ENCODE assay signal across 1 cellular context in genomic region chr16:72590179-72590937, GRCh38.
A peak's percentile ranks its signal among the peaks of the same experiment; 100 is the strongest.
TF ChIP-seq lines count a peak whose summit lies in the region.

No MANE protein-coding gene starts in this region.

TF ChIP-seq in GM12878, 131 proteins besides CTCF, POLR2A, EP300 and RAD21 (continued from another document and continues in another):
- TF ChIP-seq, protein P1, sequence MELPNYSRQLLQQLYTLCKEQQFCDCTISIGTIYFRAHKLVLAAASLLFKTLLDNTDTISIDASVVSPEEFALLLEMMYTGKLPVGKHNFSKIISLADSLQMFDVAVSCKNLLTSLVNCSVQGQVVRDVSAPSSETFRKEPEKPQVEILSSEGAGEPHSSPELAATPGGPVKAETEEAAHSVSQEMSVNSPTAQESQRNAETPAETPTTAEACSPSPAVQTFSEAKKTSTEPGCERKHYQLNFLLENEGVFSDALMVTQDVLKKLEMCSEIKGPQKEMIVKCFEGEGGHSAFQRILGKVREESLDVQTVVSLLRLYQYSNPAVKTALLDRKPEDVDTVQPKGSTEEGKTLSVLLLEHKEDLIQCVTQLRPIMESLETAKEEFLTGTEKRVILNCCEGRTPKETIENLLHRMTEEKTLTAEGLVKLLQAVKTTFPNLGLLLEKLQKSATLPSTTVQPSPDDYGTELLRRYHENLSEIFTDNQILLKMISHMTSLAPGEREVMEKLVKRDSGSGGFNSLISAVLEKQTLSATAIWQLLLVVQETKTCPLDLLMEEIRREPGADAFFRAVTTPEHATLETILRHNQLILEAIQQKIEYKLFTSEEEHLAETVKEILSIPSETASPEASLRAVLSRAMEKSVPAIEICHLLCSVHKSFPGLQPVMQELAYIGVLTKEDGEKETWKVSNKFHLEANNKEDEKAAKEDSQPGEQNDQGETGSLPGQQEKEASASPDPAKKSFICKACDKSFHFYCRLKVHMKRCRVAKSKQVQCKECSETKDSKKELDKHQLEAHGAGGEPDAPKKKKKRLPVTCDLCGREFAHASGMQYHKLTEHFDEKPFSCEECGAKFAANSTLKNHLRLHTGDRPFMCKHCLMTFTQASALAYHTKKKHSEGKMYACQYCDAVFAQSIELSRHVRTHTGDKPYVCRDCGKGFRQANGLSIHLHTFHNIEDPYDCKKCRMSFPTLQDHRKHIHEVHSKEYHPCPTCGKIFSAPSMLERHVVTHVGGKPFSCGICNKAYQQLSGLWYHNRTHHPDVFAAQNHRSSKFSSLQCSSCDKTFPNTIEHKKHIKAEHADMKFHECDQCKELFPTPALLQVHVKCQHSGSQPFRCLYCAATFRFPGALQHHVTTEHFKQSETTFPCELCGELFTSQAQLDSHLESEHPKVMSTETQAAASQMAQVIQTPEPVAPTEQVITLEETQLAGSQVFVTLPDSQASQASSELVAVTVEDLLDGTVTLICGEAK (IDR thresholded peaks at IDR 0.05; ENCODE audit: borderline replicate concordance): no peak
- TF ChIP-seq IRF4 (IDR thresholded peaks at IDR 0.05; ENCODE audit: low read depth, low read length) (no peak), STAT3 (IDR thresholded peaks at IDR 0.05; ENCODE audit: low read depth, low read length) (0 out of 2 replicates have a peak, but pooled peaks have one; percentile 71), SMC3 (IDR thresholded peaks at IDR 0.05; ENCODE audit: borderline replicate concordance, low read length) (no peak), CHD1 (IDR thresholded peaks at IDR 0.05; ENCODE audit: low read depth, low read length) (no peak), ATF3 (IDR thresholded peaks at IDR 0.05; ENCODE audit: borderline replicate concordance, extremely low read depth, low read depth, low read length) (no peak), BRCA1 (IDR thresholded peaks at IDR 0.05; ENCODE audit: low read depth, low read length) (no peak), MEF2A (IDR thresholded peaks at IDR 0.05; ENCODE audit: insufficient read depth, low read depth, low read length) (peak; percentile 63; the same call in 1 of the 2 replicates), NFYA (IDR thresholded peaks at IDR 0.05; ENCODE audit: borderline replicate concordance, low read depth, low read length) (no peak), ASH2L (IDR thresholded peaks at IDR 0.05; ENCODE audit: borderline replicate concordance, low read depth) (no peak), SPI1 (IDR thresholded peaks at IDR 0.05; ENCODE audit: borderline replicate concordance, insufficient read depth, low read depth, low read length) (no peak), TCF3 (IDR thresholded peaks at IDR 0.05; ENCODE audit: borderline replicate concordance, insufficient read depth, low read depth, low read length) (no peak), BCL11A (IDR thresholded peaks at IDR 0.05; ENCODE audit: low read depth, low read length) (peak; percentile 72), SIN3A (IDR thresholded peaks at IDR 0.05; ENCODE audit: low read depth, low read length) (no peak), RAD51 (IDR thresholded peaks at IDR 0.05) (peak; percentile 72), CHD4 (IDR thresholded peaks at IDR 0.05) (no peak), HDAC2 (IDR thresholded peaks at IDR 0.05) (no peak), LARP7 (IDR thresholded peaks at IDR 0.05) (no peak), PBX3 (IDR thresholded peaks at IDR 0.05; ENCODE audit: insufficient replicate concordance, low read depth, low read length) (no peak), ATF7 (IDR thresholded peaks at IDR 0.05; ENCODE audit: low read depth) (peak; percentile 34; the same call in 1 of the 2 replicates), MYB (IDR thresholded peaks at IDR 0.05; ENCODE audit: borderline replicate concordance, low read depth, low read length) (no peak), RELA (IDR thresholded peaks at IDR 0.05; ENCODE audit: borderline replicate concordance, partially characterized antibody) (peak; percentile 69), TAF1 (IDR thresholded peaks at IDR 0.05; ENCODE audit: borderline replicate concordance, low read depth, low read length) (no peak), DPF2 (IDR thresholded peaks at IDR 0.05) (0 out of 2 replicates have a peak, but pooled peaks have one; percentile 17), SKIL (IDR thresholded peaks at IDR 0.05; ENCODE audit: low read depth, poor library complexity, severe bottlenecking) (peak; percentile 60), NBN (IDR thresholded peaks at IDR 0.05) (0 out of 2 replicates have a peak, but pooled peaks have one; percentile 27), USF1 (IDR thresholded peaks at IDR 0.05; ENCODE audit: borderline replicate concordance, extremely low read length, insufficient read depth, low read depth, low read length) (no peak), KLF5 (IDR thresholded peaks at IDR 0.05; ENCODE audit: partially characterized antibody) (no peak), CBX5 (IDR thresholded peaks at IDR 0.05; ENCODE audit: low read depth) (0 out of 2 replicates have a peak, but pooled peaks have one; percentile 51)
- TF ChIP-seq, protein P2, sequence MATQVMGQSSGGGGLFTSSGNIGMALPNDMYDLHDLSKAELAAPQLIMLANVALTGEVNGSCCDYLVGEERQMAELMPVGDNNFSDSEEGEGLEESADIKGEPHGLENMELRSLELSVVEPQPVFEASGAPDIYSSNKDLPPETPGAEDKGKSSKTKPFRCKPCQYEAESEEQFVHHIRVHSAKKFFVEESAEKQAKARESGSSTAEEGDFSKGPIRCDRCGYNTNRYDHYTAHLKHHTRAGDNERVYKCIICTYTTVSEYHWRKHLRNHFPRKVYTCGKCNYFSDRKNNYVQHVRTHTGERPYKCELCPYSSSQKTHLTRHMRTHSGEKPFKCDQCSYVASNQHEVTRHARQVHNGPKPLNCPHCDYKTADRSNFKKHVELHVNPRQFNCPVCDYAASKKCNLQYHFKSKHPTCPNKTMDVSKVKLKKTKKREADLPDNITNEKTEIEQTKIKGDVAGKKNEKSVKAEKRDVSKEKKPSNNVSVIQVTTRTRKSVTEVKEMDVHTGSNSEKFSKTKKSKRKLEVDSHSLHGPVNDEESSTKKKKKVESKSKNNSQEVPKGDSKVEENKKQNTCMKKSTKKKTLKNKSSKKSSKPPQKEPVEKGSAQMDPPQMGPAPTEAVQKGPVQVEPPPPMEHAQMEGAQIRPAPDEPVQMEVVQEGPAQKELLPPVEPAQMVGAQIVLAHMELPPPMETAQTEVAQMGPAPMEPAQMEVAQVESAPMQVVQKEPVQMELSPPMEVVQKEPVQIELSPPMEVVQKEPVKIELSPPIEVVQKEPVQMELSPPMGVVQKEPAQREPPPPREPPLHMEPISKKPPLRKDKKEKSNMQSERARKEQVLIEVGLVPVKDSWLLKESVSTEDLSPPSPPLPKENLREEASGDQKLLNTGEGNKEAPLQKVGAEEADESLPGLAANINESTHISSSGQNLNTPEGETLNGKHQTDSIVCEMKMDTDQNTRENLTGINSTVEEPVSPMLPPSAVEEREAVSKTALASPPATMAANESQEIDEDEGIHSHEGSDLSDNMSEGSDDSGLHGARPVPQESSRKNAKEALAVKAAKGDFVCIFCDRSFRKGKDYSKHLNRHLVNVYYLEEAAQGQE (IDR thresholded peaks at IDR 0.05; ENCODE audit: low read depth, low read length): no peak
- TF ChIP-seq, protein P3, sequence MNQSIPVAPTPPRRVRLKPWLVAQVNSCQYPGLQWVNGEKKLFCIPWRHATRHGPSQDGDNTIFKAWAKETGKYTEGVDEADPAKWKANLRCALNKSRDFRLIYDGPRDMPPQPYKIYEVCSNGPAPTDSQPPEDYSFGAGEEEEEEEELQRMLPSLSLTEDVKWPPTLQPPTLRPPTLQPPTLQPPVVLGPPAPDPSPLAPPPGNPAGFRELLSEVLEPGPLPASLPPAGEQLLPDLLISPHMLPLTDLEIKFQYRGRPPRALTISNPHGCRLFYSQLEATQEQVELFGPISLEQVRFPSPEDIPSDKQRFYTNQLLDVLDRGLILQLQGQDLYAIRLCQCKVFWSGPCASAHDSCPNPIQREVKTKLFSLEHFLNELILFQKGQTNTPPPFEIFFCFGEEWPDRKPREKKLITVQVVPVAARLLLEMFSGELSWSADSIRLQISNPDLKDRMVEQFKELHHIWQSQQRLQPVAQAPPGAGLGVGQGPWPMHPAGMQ (IDR thresholded peaks at IDR 0.05; ENCODE audit: borderline replicate concordance): no peak
- TF ChIP-seq, protein P4, sequence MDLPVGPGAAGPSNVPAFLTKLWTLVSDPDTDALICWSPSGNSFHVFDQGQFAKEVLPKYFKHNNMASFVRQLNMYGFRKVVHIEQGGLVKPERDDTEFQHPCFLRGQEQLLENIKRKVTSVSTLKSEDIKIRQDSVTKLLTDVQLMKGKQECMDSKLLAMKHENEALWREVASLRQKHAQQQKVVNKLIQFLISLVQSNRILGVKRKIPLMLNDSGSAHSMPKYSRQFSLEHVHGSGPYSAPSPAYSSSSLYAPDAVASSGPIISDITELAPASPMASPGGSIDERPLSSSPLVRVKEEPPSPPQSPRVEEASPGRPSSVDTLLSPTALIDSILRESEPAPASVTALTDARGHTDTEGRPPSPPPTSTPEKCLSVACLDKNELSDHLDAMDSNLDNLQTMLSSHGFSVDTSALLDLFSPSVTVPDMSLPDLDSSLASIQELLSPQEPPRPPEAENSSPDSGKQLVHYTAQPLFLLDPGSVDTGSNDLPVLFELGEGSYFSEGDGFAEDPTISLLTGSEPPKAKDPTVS (IDR thresholded peaks at IDR 0.05; ENCODE audit: low read depth, low read length): no peak
- TF ChIP-seq, protein P5, sequence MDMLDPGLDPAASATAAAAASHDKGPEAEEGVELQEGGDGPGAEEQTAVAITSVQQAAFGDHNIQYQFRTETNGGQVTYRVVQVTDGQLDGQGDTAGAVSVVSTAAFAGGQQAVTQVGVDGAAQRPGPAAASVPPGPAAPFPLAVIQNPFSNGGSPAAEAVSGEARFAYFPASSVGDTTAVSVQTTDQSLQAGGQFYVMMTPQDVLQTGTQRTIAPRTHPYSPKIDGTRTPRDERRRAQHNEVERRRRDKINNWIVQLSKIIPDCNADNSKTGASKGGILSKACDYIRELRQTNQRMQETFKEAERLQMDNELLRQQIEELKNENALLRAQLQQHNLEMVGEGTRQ (IDR thresholded peaks at IDR 0.05; ENCODE audit: borderline replicate concordance, low read depth, low read length): peak; percentile 12; the same call in 1 of the 2 replicates
- TF ChIP-seq, protein P6, sequence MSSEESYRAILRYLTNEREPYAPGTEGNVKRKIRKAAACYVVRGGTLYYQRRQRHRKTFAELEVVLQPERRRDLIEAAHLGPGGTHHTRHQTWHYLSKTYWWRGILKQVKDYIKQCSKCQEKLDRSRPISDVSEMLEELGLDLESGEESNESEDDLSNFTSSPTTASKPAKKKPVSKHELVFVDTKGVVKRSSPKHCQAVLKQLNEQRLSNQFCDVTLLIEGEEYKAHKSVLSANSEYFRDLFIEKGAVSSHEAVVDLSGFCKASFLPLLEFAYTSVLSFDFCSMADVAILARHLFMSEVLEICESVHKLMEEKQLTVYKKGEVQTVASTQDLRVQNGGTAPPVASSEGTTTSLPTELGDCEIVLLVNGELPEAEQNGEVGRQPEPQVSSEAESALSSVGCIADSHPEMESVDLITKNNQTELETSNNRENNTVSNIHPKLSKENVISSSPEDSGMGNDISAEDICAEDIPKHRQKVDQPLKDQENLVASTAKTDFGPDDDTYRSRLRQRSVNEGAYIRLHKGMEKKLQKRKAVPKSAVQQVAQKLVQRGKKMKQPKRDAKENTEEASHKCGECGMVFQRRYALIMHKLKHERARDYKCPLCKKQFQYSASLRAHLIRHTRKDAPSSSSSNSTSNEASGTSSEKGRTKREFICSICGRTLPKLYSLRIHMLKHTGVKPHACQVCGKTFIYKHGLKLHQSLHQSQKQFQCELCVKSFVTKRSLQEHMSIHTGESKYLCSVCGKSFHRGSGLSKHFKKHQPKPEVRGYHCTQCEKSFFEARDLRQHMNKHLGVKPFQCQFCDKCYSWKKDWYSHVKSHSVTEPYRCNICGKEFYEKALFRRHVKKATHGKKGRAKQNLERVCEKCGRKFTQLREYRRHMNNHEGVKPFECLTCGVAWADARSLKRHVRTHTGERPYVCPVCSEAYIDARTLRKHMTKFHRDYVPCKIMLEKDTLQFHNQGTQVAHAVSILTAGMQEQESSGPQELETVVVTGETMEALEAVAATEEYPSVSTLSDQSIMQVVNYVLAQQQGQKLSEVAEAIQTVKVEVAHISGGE (CRISPR knock-in tag; IDR thresholded peaks at IDR 0.05): no peak
